ENCODE assay signal across 12 cellular contexts in the genomic region with DNA sequence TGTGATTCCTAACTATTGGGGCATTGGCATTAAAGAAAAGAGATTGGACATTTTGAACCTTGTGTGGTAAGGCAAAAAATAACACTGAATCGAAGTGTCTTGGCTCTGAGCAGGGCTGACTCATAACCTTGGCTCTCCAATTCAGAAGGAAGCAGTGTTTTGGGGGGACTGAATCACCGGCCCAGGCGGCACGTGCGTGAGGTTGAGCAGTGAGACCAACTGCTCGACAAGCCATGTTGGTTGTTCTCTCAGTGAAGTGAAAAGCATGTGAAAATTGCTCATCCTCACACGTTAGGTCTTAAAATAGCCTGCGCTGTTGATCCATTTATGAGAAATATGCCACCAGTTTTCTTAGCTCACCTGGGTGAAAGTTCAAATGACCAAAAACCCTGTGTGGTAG.
DNase-seq lines count a peak whose midpoint lies in the region; ATAC-seq, FAIRE-seq and TF ChIP-seq lines count a peak whose summit lies in the region.
"Had no signal": no experiment of that assay in that cellular context is flagged by ENCODE, and none has a peak within 500 bp of the region (broad histone marks: within the 10 kb centered on the region; RNA-seq: fewer than 3 reads in every experiment).

No MANE protein-coding gene starts in this region.

- H3K9me3 ChIP-seq in keratinocyte (ENCODE audit: control insufficient read depth, low read depth, low read length), result peaks cover 2% of the 10 kb centered on the region
- H3K9me3 ChIP-seq in Peyer's patch, result no peaks in the 10 kb centered on the region
- H3K9me3 ChIP-seq: upper lobe of right lung had no signal

- peak overlapping the region; percentile 44 for H3K27ac Mint-ChIP-seq in activated T-cell treated with anti-CD3 and anti-CD28 coated beads, Interleukin-2, amount 50 U/mL, for 72 hours

- H3K36me3 Mint-ChIP-seq in activated T-cell treated with anti-CD3 and anti-CD28 coated beads, Interleukin-2, amount 50 U/mL, for 72 hours (ENCODE audit: insufficient read depth in 2 of 2), result no peaks in the 10 kb centered on the region

- H3K4me1 ChIP-seq in keratinocyte (ENCODE audit: control insufficient read depth, extremely low read depth, insufficient read depth, low read length), result peaks cover 7% of the 10 kb centered on the region
- no peaks in the 10 kb centered on the region for H3K4me1 ChIP-seq in Peyer's patch
- H3K4me1 ChIP-seq: upper lobe of right lung had no signal

- H3K27ac ChIP-seq in keratinocyte (ENCODE audit: control insufficient read depth, insufficient read depth, low read length) (no peak overlapping the region), Peyer's patch (no peak overlapping the region)
- H3K27ac ChIP-seq: HL-60, upper lobe of right lung had no signal

- H4K20me1 ChIP-seq in keratinocyte (ENCODE audit: control insufficient read depth, extremely low read depth, insufficient read depth, low read length), result no peaks in the 10 kb centered on the region

- H3K9ac ChIP-seq in keratinocyte (ENCODE audit: control insufficient read depth, extremely low read depth, insufficient read depth, low read length), result no peak overlapping the region

- TF ChIP-seq CTCF in keratinocyte (optimal IDR thresholded peaks at IDR 0.05 in 1 of 3, IDR thresholded peaks at IDR 0.05 in 1 of 3, conservative IDR thresholded peaks at IDR 0.05 in 1 of 3; ENCODE audit: extremely low read depth in 1 of 3, insufficient read depth in 2 of 3, low read length in 3 of 3) (no peak), Peyer's patch (IDR thresholded peaks at IDR 0.05) (no peak)

- no peaks in the 10 kb centered on the region for H3K79me2 ChIP-seq in keratinocyte (ENCODE audit: control insufficient read depth, insufficient read depth, low read length)

- DNase-seq in ACHN, result peak; percentile 86
- peak; percentile 72 for DNase-seq in GM03348 (ENCODE audit: low spot score)
- peak; percentile 25 to 49 for DNase-seq in activated T-cell treated with anti-CD3 and anti-CD28 coated beads, Interleukin-2, amount 50 U/mL, for 72 hours
- DNase-seq in keratinocyte (ENCODE audit: low read depth, low spot score), result peak; percentile 13
- DNase-seq in germinal center (ENCODE audit: low spot score), result no peak
- no peak for DNase-seq in Peyer's patch
- DNase-seq: small intestine, upper lobe of right lung had no signal

- H3K9me1 ChIP-seq in keratinocyte (ENCODE audit: control insufficient read depth, extremely low read depth, insufficient read depth, low read length), result no peaks in the 10 kb centered on the region

- H3K27me3 ChIP-seq in keratinocyte (ENCODE audit: control insufficient read depth, extremely low read depth, insufficient read depth, low read length) (peaks cover 20% of the 10 kb centered on the region), Peyer's patch (no peaks in the 10 kb centered on the region)
- H3K27me3 ChIP-seq: upper lobe of right lung had no signal

- H3K36me3 ChIP-seq in keratinocyte (ENCODE audit: control insufficient read depth in 2 of 2, extremely low read depth in 1 of 2, insufficient read depth in 2 of 2, low read length in 2 of 2), result no peaks in the 10 kb centered on the region
- no peaks in the 10 kb centered on the region for H3K36me3 ChIP-seq in Peyer's patch
- H3K36me3 ChIP-seq: upper lobe of right lung had no signal

- in situ Hi-C loops in ACHN (cut with HindIII; ENCODE audit: low pct_ligation_motif_present, low pct_unique_long_range_greater_than_20kb, low sequenced_read_pairs), result no loop called here

- H3K4me3 ChIP-seq in keratinocyte (ENCODE audit: control insufficient read depth in 2 of 3, extremely low read depth in 1 of 3, insufficient read depth in 2 of 3, low read depth in 1 of 3, low read length in 3 of 3) (no peak overlapping the region), Peyer's patch (no peak overlapping the region)
- H3K4me3 ChIP-seq: upper lobe of right lung had no signal

- H2AFZ ChIP-seq in keratinocyte (ENCODE audit: control insufficient read depth, low read length), result no peak overlapping the region

- H3K4me2 ChIP-seq in keratinocyte (ENCODE audit: control insufficient read depth, extremely low read depth, insufficient read depth, low read depth, low read length), result no peak overlapping the region

- H3K4me1 Mint-ChIP-seq in activated T-cell treated with anti-CD3 and anti-CD28 coated beads, Interleukin-2, amount 50 U/mL, for 72 hours (ENCODE audit: low read depth), result peaks cover 49% of the 10 kb centered on the region

- peaks cover 12% of the 10 kb centered on the region for H3K27me3 Mint-ChIP-seq in activated T-cell treated with anti-CD3 and anti-CD28 coated beads, Interleukin-2, amount 50 U/mL, for 72 hours (ENCODE audit: low read depth)

- no peak for TF ChIP-seq POLR2A in Peyer's patch (IDR thresholded peaks at IDR 0.05)

- H3K9me3 Mint-ChIP-seq in activated T-cell treated with anti-CD3 and anti-CD28 coated beads, Interleukin-2, amount 50 U/mL, for 72 hours, result no peaks in the 10 kb centered on the region

- H3K4me3 Mint-ChIP-seq in activated T-cell treated with anti-CD3 and anti-CD28 coated beads, Interleukin-2, amount 50 U/mL, for 72 hours, result peak overlapping the region; percentile 19 to 37

- peak; percentile 72 to 75 for ATAC-seq in activated T-cell treated with anti-CD3 and anti-CD28 coated beads, Interleukin-2, amount 50 U/mL, for 72 hours (replicated peaks in 1 of 2)
- ATAC-seq in GM21529 (IDR thresholded peaks at IDR 0.05; ENCODE audit: unreplicated experiment), result no peak
- no peak for ATAC-seq in GM21526 (IDR thresholded peaks at IDR 0.05; ENCODE audit: low FRiP score, unreplicated experiment)
- ATAC-seq: HCT116, upper lobe of right lung had no signal

- peak; percentile 48 for FAIRE-seq in keratinocyte (lab: Jason Lieb, UNC)
- FAIRE-seq: small intestine had no signal

- dilution Hi-C loops in keratinocyte (cut with MboI; ENCODE audit: extremely low pct_ligation_motif_present, low sequenced_read_pairs), result no loop called here

Comparison
In these comparisons a context has a peak if more than half of its experiments do, and no peak if none do; other contexts are left out.
1. DNase-seq: peak in ACHN (single experiment), GM03348 (single experiment), activated T-cell treated with anti-CD3 and anti-CD28 coated beads, Interleukin-2, amount 50 U/mL, for 72 hours (2 of 2) and keratinocyte (single experiment); none in germinal center (single experiment) and Peyer's patch (0 of 3).
2. ATAC-seq: peak in activated T-cell treated with anti-CD3 and anti-CD28 coated beads, Interleukin-2, amount 50 U/mL, for 72 hours (2 of 2); none in GM21529 (single experiment) and GM21526 (single experiment).